1 cellular context compared by ENCODE assay signal in the genomic region with DNA sequence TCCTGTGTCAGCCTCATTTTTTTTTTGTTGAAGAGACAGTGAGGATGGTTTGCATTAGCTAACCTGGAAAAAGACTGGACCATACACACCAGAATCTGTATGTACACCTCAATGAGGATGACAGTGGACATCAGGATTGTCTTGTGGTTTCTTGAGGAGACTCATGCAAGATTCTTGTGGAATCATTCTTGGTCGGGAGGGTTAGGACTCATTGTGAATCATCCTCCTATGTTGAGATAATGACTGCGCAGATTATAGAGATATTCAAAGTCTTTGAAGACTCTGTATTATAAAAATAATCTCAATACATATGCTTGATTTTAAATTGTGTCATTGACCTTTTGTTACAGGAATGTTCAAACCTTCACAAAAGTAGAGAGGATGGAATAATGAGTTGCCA.
TF ChIP-seq lines count a peak whose summit lies in the region.

No MANE protein-coding gene starts in this region.

TF ChIP-seq in A549, 52 proteins besides CTCF, POLR2A, EP300 and RAD21 (continued from another document):
- TF ChIP-seq, protein P1, sequence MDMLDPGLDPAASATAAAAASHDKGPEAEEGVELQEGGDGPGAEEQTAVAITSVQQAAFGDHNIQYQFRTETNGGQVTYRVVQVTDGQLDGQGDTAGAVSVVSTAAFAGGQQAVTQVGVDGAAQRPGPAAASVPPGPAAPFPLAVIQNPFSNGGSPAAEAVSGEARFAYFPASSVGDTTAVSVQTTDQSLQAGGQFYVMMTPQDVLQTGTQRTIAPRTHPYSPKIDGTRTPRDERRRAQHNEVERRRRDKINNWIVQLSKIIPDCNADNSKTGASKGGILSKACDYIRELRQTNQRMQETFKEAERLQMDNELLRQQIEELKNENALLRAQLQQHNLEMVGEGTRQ (IDR thresholded peaks at IDR 0.05), result no peak
- TF ChIP-seq MAZ (IDR thresholded peaks at IDR 0.05; ENCODE audit: borderline replicate concordance, low read depth, low read length), result no peak
- no peak for TF ChIP-seq CBX8 (IDR thresholded peaks at IDR 0.05)
- no peak for TF ChIP-seq BHLHE40 (IDR thresholded peaks at IDR 0.05; ENCODE audit: low read depth, low read length)
- TF ChIP-seq HOXB13 (CRISPR knock-in tag; IDR thresholded peaks at IDR 0.05; ENCODE audit: low read depth), result no peak
- TF ChIP-seq, protein P2, sequence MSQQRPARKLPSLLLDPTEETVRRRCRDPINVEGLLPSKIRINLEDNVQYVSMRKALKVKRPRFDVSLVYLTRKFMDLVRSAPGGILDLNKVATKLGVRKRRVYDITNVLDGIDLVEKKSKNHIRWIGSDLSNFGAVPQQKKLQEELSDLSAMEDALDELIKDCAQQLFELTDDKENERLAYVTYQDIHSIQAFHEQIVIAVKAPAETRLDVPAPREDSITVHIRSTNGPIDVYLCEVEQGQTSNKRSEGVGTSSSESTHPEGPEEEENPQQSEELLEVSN (IDR thresholded peaks at IDR 0.05; ENCODE audit: borderline replicate concordance, low read depth), result no peak
- TF ChIP-seq ESRRA (IDR thresholded peaks at IDR 0.05; ENCODE audit: borderline replicate concordance, low read length), result no peak
- TF ChIP-seq, protein P3, sequence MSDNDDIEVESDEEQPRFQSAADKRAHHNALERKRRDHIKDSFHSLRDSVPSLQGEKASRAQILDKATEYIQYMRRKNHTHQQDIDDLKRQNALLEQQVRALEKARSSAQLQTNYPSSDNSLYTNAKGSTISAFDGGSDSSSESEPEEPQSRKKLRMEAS (IDR thresholded peaks at IDR 0.05), result 0 out of 2 replicates have a peak, but pooled peaks have one; percentile 25
- TF ChIP-seq RCOR1 (IDR thresholded peaks at IDR 0.05; ENCODE audit: low read depth, low read length), result no peak
- TF ChIP-seq EHMT2 (IDR thresholded peaks at IDR 0.05; ENCODE audit: low read depth), result no peak
- TF ChIP-seq HDAC2 (IDR thresholded peaks at IDR 0.05), result no peak
- no peak for TF ChIP-seq KDM1A (IDR thresholded peaks at IDR 0.05; ENCODE audit: low read depth)
- no peak for TF ChIP-seq NPAS2 (CRISPR knock-in tag; IDR thresholded peaks at IDR 0.05; ENCODE audit: borderline replicate concordance)
- TF ChIP-seq CEBPB (IDR thresholded peaks at IDR 0.05), result peak in 1 of 2 experiments; percentile 10; a peak in 1 of 4 replicates
- TF ChIP-seq MAFK (IDR thresholded peaks at IDR 0.05; ENCODE audit: partially characterized antibody), result peak; percentile 91
- no peak for TF ChIP-seq HOXB5 (CRISPR knock-in tag; IDR thresholded peaks at IDR 0.05)
- TF ChIP-seq JUNB (IDR thresholded peaks at IDR 0.05), result peak; percentile 88
